8 cellular contexts compared by ENCODE assay signal in genomic region chr17:81976332-81977210, GRCh38. TPM values are rescaled to one million over a fixed set of nuclear protein-coding genes. Genes with fewer than 3 reads are reported as not detected.
DNase-seq lines count a peak whose midpoint lies in the region; ATAC-seq and TF ChIP-seq lines count a peak whose summit lies in the region.

No MANE protein-coding gene starts in this region.

- peaks cover 3% of the 10 kb centered on the region; the same call in 1 of the 2 replicates for H3K9me3 ChIP-seq in SK-N-MC (ENCODE audit: low read depth, low read length)

- H3K36me3 ChIP-seq in SK-N-MC (ENCODE audit: insufficient read depth, low read length) = 0 out of 2 replicates have a peak, but pooled peaks cover 3% of the 10 kb centered on the region

- peak overlapping the region; percentile 86 for H3K27ac ChIP-seq in SK-N-MC

- peak overlapping the region; percentile 97 for H3K4me3 ChIP-seq in SK-N-MC
- peak overlapping the region; percentile 82 for H3K4me3 ChIP-seq in choroid plexus epithelial cell (ENCODE audit: low read depth, low read length)

- DNase-seq in HT-29 (ENCODE audit: low spot score) (peak; percentile 52), SK-N-MC (ENCODE audit: low read depth, low spot score) (no peak), choroid plexus epithelial cell (ENCODE audit: low read depth) (no peak), medulla oblongata (ENCODE audit: extremely low spot score) (peak; percentile 11)
- peak; percentile 60 for DNase-seq in stimulated activated naive CD8-positive, alpha-beta T cell treated with anti-CD3 and anti-CD28 coated beads, Interleukin-15, Interleukin-2, amounts not matched to agents 100 U/mL and 50 U/mL, for 24 hours
- DNase-seq in effector CD4-positive, alpha-beta T cell = no peak

- peak; percentile 17 for ATAC-seq in GM18873 (IDR thresholded peaks at IDR 0.05; ENCODE audit: low FRiP score, unreplicated experiment)
- ATAC-seq in stimulated activated naive CD8-positive, alpha-beta T cell treated with anti-CD3 and anti-CD28 coated beads, Interleukin-15, Interleukin-2, amounts not matched to agents 100 U/mL and 50 U/mL, for 24 hours = peak; percentile 8
- no peak for ATAC-seq in GM21576 (IDR thresholded peaks at IDR 0.05; ENCODE audit: unreplicated experiment)

- H3K9ac ChIP-seq in SK-N-MC (ENCODE audit: insufficient read length) = peak overlapping the region; percentile 93

- no peak for TF ChIP-seq CTCF in choroid plexus epithelial cell (conservative IDR thresholded peaks at IDR 0.05; ENCODE audit: low read depth, low read length)

RNA-seq across cellular contexts. Expression of gene ASPSCR1, which starts 0.9 kb away (rescaled TPM):
- total RNA-seq in HT-29 (2014; rRNA removed; shearing (Covaris generic)) = 66.6 and 85.0 TPM in 2 replicates

RNA-seq across cellular contexts. Expression of gene NOTUM, which starts 15.6 kb away (rescaled TPM):
- total RNA-seq in HT-29 (2014; rRNA removed; shearing (Covaris generic)) = 1.3 and 2.0 TPM in 2 replicates

RNA-seq across cellular contexts. Expression of gene MYADML2, which starts 29.5 kb away (rescaled TPM):
- total RNA-seq in HT-29 (2014; rRNA removed; shearing (Covaris generic)) = not detected in 2 replicates

RNA-seq across cellular contexts. Expression of gene PYCR1, which starts 39.5 kb away (rescaled TPM):
- 255 and 273 TPM in 2 replicates for total RNA-seq in HT-29 (2014; rRNA removed; shearing (Covaris generic))

RNA-seq across cellular contexts. Expression of gene CENPX, which starts 46.1 kb away (rescaled TPM):
- 297 and 339 TPM in 2 replicates for total RNA-seq in HT-29 (2014; rRNA removed; shearing (Covaris generic))

Comparison
In these comparisons a context has a peak if more than half of its experiments do, and no peak if none do; other contexts are left out.
1. DNase-seq: peak in HT-29 (single experiment), medulla oblongata (single experiment) and stimulated activated naive CD8-positive, alpha-beta T cell treated with anti-CD3 and anti-CD28 coated beads, Interleukin-15, Interleukin-2, amounts not matched to agents 100 U/mL and 50 U/mL, for 24 hours (single experiment); none in SK-N-MC (single experiment), choroid plexus epithelial cell (single experiment) and effector CD4-positive, alpha-beta T cell (single experiment).